Comparison of ENCODE assay signal across 2 cellular contexts in genomic region chr2:54224997-54225396, GRCh38.
TF ChIP-seq lines count a peak whose summit lies in the region.

No MANE protein-coding gene starts in this region.

TF ChIP-seq in SK-N-SH, 30 proteins besides CTCF, POLR2A, EP300 and RAD21 (continued from another document):
- TF ChIP-seq, protein P1, sequence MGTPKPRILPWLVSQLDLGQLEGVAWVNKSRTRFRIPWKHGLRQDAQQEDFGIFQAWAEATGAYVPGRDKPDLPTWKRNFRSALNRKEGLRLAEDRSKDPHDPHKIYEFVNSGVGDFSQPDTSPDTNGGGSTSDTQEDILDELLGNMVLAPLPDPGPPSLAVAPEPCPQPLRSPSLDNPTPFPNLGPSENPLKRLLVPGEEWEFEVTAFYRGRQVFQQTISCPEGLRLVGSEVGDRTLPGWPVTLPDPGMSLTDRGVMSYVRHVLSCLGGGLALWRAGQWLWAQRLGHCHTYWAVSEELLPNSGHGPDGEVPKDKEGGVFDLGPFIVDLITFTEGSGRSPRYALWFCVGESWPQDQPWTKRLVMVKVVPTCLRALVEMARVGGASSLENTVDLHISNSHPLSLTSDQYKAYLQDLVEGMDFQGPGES (IDR thresholded peaks at IDR 0.05; ENCODE audit: low read depth, low read length): no peak
- TF ChIP-seq SIN3A (IDR thresholded peaks at IDR 0.05; ENCODE audit: borderline replicate concordance, low read depth, low read length): no peak
- TF ChIP-seq SMC3 (IDR thresholded peaks at IDR 0.05; ENCODE audit: low read depth, low read length): no peak
- TF ChIP-seq TEAD4 (IDR thresholded peaks at IDR 0.05; ENCODE audit: borderline replicate concordance, insufficient read depth): no peak
- TF ChIP-seq CHD2 (IDR thresholded peaks at IDR 0.05; ENCODE audit: low read length, partially characterized antibody): peak; percentile 59
TF ChIP-seq in SK-N-SH: peak in this region for 4.

TF ChIP-seq in SK-N-SH treated with all-trans-retinoic acid at 6 μM for 48 hours, 23 proteins besides CTCF, POLR2A, EP300 and RAD21 (continued from another document):
- no peak for TF ChIP-seq TSHZ2 (CRISPR knock-in tag; IDR thresholded peaks at IDR 0.05)
- no peak for TF ChIP-seq TCF4 (CRISPR knock-in tag; IDR thresholded peaks at IDR 0.05; ENCODE audit: borderline replicate concordance)
- no peak for TF ChIP-seq TOX (CRISPR knock-in tag; IDR thresholded peaks at IDR 0.05; ENCODE audit: borderline replicate concordance)
- no peak for TF ChIP-seq ARNTL (CRISPR knock-in tag; IDR thresholded peaks at IDR 0.05; ENCODE audit: borderline replicate concordance, low read depth)
- no peak for TF ChIP-seq ESRRG (CRISPR knock-in tag; IDR thresholded peaks at IDR 0.05)
- no peak for TF ChIP-seq ZNF70 (CRISPR knock-in tag; IDR thresholded peaks at IDR 0.05)
- no peak for TF ChIP-seq ZFP3 (CRISPR knock-in tag; IDR thresholded peaks at IDR 0.05)
- no peak for TF ChIP-seq OSR1 (CRISPR knock-in tag; IDR thresholded peaks at IDR 0.05)
- TF ChIP-seq PATZ1 (CRISPR knock-in tag; IDR thresholded peaks at IDR 0.05; ENCODE audit: borderline replicate concordance): no peak
TF ChIP-seq in SK-N-SH treated with all-trans-retinoic acid at 6 μM for 48 hours: peak in this region for 0.
